ENCODE assay signal across 17 cellular contexts in the genomic region with DNA sequence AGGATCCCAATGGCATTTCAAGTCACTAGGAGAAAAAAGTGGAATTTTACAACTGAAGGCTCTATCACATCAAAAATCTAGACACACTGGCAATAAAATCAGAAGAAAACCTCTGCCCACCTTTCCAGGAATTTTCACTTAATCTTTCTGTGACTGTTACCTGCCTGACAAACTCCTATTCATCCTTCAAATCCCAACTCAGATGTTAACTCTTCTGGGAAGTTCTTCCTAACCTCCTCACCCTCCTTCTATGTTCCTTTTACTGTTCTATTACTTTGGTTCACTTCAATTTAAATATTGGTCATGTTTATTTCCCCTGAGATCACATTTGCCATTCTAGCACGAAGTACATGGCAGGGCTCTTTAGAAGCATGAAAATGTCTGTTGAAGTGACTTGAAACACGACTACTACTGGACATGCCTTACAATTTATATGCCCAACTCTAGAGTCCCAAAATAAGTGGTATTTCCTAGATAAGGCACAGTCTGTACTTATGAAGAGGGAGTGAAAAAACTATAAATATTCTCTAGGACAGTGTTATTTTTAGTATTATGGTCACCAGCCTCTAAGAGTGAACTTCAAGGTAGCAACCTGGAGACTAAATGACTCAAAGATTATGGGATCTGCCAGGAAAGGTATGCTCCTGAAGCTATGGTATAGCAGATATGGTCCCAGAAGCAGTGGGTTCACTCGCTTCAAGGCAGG. TPM values are rescaled to one million over a fixed set of nuclear protein-coding genes. Genes with fewer than 3 reads are reported as not detected.
DNase-seq lines count a peak whose midpoint lies in the region; ATAC-seq and TF ChIP-seq lines count a peak whose summit lies in the region.
"Had no signal": no experiment of that assay in that cellular context is flagged by ENCODE, and none has a peak within 500 bp of the region (broad histone marks: within the 10 kb centered on the region; RNA-seq: fewer than 3 reads in every experiment).

No MANE protein-coding gene starts in this region.

- intact Hi-C loops in Right ventricle myocardium inferior (cut with DNase I) (loop anchor here (5.0 kb wide), 1 partner anchor 74 kb away; no protein-coding TSS in a partner anchor), cardiac septum (cut with DNase I) (no loop called here), left cardiac atrium (cut with DNase I) (no loop called here), psoas muscle (cut with DNase I) (no loop called here)

- TF ChIP-seq CTCF in psoas muscle (IDR thresholded peaks at IDR 0.05), result no peak

- H3K27ac ChIP-seq in psoas muscle, result no peak overlapping the region
- H3K27ac ChIP-seq: BLaER1, HL-60 had no signal

- no peaks in the 10 kb centered on the region for H3K27me3 ChIP-seq in psoas muscle (ENCODE audit: insufficient read depth in 3 of 3, low read length in 2 of 3)
- H3K27me3 ChIP-seq: BLaER1 had no signal

- H3K4me3 ChIP-seq in psoas muscle, result no peak overlapping the region

- H3K36me3 ChIP-seq in psoas muscle (ENCODE audit: insufficient read depth in 1 of 2, low read depth in 1 of 2), result no peaks in the 10 kb centered on the region

- DNase-seq in Right ventricle myocardium inferior (ENCODE audit: missing footprints) (no peak), cardiac septum (ENCODE audit: low spot score) (no peak), dedifferentiated amniotic fluid mesenchymal stem cell (ENCODE audit: extremely low spot score) (peak; percentile 10), left cardiac atrium (no peak), psoas muscle (no peak), OCI-M1 (lab: John Stamatoyannopoulos, UW) (no peak), NCI-H1105 (lab: John Stamatoyannopoulos, UW) (no peak)
- DNase-seq: 8988T; AML-193; Caco-2; CD8-positive, alpha-beta memory T cell; DMS53; GF-D8; HCEC 1CT had no signal

- peaks cover 36% of the 10 kb centered on the region for H3K9me3 ChIP-seq in psoas muscle

- 52 to 80% (median 58%) methylated on average over 3 of the region's 3 CpGs for WGBS in psoas muscle, 3 donors

- ATAC-seq in Right ventricle myocardium inferior (peak; percentile 73), left cardiac atrium (peak; percentile 59 to 74), psoas muscle (peak; percentile 42 to 91 (median 65)), GM19452 (IDR thresholded peaks at IDR 0.05; ENCODE audit: unreplicated experiment) (no peak)

- H3K4me1 ChIP-seq in psoas muscle, result peaks cover 20% of the 10 kb centered on the region
- H3K4me1 ChIP-seq: BLaER1, Caco-2 had no signal

RNA-seq across cellular contexts. Expression of gene CHD6, which starts 17.1 kb away (rescaled TPM):
- total RNA-seq in Right ventricle myocardium inferior (33.0 TPM), cardiac septum (35.9 TPM), left cardiac atrium (10 to 100 TPM; 35.6 to 36.5 TPM), psoas muscle (10 to 100 TPM; 17.2 to 30.4 (median 19.5) TPM)
- 10 to 100 TPM in 1 of 3 donors, 1 to 10 TPM in 2; 1.7 to 12.3 (median 2.4) TPM for polyA plus RNA-seq in psoas muscle
